ENCODE assay signal across 17 cellular contexts in genomic region chr1:189567890-189568289, GRCh38.
A peak's percentile ranks its signal among the peaks of the same experiment; 100 is the strongest.
DNase-seq lines count a peak whose midpoint lies in the region; TF ChIP-seq lines count a peak whose summit lies in the region.
"Had no signal": no experiment of that assay in that cellular context is flagged by ENCODE, and none has a peak within 500 bp of the region (broad histone marks: within the 10 kb centered on the region; RNA-seq: fewer than 3 reads in every experiment).

No MANE protein-coding gene starts in this region.

- peaks cover 2% of the 10 kb centered on the region for H3K9me3 Mint-ChIP-seq in glutamatergic neuron (ENCODE audit: unreplicated experiment)
- H3K9me3 Mint-ChIP-seq: GM23338 had no signal

- TF ChIP-seq CTCF in 22Rv1 (IDR thresholded peaks at IDR 0.05) (no peak), glutamatergic neuron (IDR thresholded peaks at IDR 0.05; ENCODE audit: partially characterized antibody, unreplicated experiment) (no peak)

- H3K27ac ChIP-seq in 22Rv1 = peak overlapping the region; percentile 38
- H3K27ac ChIP-seq: BLaER1 had no signal

- DNase-seq in DMS53 (lab: John Stamatoyannopoulos, UW) = peak; percentile 12
- DNase-seq in DMS53 treated with DMSO at 0.1 percent for 48 hours (lab: John Stamatoyannopoulos, UW; ENCODE audit: unreplicated experiment) = no peak
- DNase-seq in NCI-H1105 treated with DMSO at 0.1 percent for 48 hours (lab: John Stamatoyannopoulos, UW) = peak; percentile 64
- DNase-seq in SHP77 (lab: John Stamatoyannopoulos, UW) = peak; percentile 19 to 24
- DNase-seq in glutamatergic neuron = no peak
- DNase-seq in Kasumi-1 (lab: John Stamatoyannopoulos, UW) = no peak
- DNase-seq in glomerular visceral epithelial cell (ENCODE audit: extremely low spot score) = no peak
- DNase-seq: 8988T; AML-193; CD8-positive, alpha-beta memory T cell; DMS 273 treated with DMSO at 0.1 percent for 48 hours; DMS79 treated with DMSO at 0.1 percent for 48 hours; EL; H7 had no signal

- no peak overlapping the region for H3K4me3 Mint-ChIP-seq in glutamatergic neuron (ENCODE audit: unreplicated experiment)
- H3K4me3 Mint-ChIP-seq: CD8-positive, alpha-beta memory T cell; GM23338 had no signal

- no peaks in the 10 kb centered on the region for H3K4me1 Mint-ChIP-seq in glutamatergic neuron (ENCODE audit: low read depth, unreplicated experiment)
- H3K4me1 Mint-ChIP-seq: CD8-positive, alpha-beta memory T cell; GM23338 had no signal

- H3K27me3 Mint-ChIP-seq in glutamatergic neuron (ENCODE audit: unreplicated experiment) = peaks cover 3% of the 10 kb centered on the region
- H3K27me3 Mint-ChIP-seq: CD8-positive, alpha-beta memory T cell had no signal

- no peak overlapping the region for H3K27ac Mint-ChIP-seq in glutamatergic neuron (ENCODE audit: unreplicated experiment)
- H3K27ac Mint-ChIP-seq: CD8-positive, alpha-beta memory T cell; GM23338 had no signal

- no peaks in the 10 kb centered on the region for H3K36me3 Mint-ChIP-seq in glutamatergic neuron (ENCODE audit: unreplicated experiment)
- H3K36me3 Mint-ChIP-seq: CD8-positive, alpha-beta memory T cell had no signal

Comparison
In these comparisons a context has a peak if more than half of its experiments do, and no peak if none do; other contexts are left out.
1. DNase-seq: peak in DMS53 (single experiment), NCI-H1105 treated with DMSO at 0.1 percent for 48 hours (single experiment) and SHP77 (2 of 2); none in DMS53 treated with DMSO at 0.1 percent for 48 hours (single experiment), glutamatergic neuron (single experiment), Kasumi-1 (0 of 2) and glomerular visceral epithelial cell (single experiment).